ENCODE assay signal across 1 cellular context in the genomic region with DNA sequence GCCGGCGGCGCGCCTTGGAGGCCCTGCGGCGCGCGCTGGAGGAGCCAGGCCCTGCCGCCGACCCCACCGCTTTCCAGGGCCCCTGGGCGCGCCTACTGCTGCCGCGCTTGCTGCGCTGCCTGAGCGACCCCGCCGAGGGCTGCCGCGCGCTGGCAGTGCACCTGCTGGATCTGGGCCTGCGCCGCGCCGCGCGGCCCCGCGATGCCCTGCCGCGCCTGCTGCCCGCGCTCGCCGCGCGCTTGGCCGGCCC.
TF ChIP-seq lines count a peak whose summit lies in the region.

No MANE protein-coding gene starts in this region.

TF ChIP-seq in K562, 482 proteins besides CTCF, POLR2A, EP300 and RAD21:
- TF ChIP-seq, protein P1, sequence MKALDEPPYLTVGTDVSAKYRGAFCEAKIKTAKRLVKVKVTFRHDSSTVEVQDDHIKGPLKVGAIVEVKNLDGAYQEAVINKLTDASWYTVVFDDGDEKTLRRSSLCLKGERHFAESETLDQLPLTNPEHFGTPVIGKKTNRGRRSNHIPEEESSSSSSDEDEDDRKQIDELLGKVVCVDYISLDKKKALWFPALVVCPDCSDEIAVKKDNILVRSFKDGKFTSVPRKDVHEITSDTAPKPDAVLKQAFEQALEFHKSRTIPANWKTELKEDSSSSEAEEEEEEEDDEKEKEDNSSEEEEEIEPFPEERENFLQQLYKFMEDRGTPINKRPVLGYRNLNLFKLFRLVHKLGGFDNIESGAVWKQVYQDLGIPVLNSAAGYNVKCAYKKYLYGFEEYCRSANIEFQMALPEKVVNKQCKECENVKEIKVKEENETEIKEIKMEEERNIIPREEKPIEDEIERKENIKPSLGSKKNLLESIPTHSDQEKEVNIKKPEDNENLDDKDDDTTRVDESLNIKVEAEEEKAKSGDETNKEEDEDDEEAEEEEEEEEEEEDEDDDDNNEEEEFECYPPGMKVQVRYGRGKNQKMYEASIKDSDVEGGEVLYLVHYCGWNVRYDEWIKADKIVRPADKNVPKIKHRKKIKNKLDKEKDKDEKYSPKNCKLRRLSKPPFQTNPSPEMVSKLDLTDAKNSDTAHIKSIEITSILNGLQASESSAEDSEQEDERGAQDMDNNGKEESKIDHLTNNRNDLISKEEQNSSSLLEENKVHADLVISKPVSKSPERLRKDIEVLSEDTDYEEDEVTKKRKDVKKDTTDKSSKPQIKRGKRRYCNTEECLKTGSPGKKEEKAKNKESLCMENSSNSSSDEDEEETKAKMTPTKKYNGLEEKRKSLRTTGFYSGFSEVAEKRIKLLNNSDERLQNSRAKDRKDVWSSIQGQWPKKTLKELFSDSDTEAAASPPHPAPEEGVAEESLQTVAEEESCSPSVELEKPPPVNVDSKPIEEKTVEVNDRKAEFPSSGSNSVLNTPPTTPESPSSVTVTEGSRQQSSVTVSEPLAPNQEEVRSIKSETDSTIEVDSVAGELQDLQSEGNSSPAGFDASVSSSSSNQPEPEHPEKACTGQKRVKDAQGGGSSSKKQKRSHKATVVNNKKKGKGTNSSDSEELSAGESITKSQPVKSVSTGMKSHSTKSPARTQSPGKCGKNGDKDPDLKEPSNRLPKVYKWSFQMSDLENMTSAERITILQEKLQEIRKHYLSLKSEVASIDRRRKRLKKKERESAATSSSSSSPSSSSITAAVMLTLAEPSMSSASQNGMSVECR (CRISPR knock-in tag; IDR thresholded peaks at IDR 0.05) = 0 out of 2 replicates have a peak, but pooled peaks have one; percentile 3
- TF ChIP-seq, protein P2, sequence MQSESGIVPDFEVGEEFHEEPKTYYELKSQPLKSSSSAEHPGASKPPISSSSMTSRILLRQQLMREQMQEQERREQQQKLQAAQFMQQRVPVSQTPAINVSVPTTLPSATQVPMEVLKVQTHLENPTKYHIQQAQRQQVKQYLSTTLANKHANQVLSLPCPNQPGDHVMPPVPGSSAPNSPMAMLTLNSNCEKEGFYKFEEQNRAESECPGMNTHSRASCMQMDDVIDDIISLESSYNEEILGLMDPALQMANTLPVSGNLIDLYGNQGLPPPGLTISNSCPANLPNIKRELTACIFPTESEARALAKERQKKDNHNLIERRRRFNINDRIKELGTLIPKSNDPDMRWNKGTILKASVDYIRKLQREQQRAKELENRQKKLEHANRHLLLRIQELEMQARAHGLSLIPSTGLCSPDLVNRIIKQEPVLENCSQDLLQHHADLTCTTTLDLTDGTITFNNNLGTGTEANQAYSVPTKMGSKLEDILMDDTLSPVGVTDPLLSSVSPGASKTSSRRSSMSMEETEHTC (IDR thresholded peaks at IDR 0.05) = no peak
- TF ChIP-seq CHD2 (IDR thresholded peaks at IDR 0.05; ENCODE audit: low read depth, low read length) (no peak), JUND (IDR thresholded peaks at IDR 0.05; ENCODE audit: borderline replicate concordance, low read depth, low read length) (no peak), JUND (tag; IDR thresholded peaks at IDR 0.05; ENCODE audit: borderline replicate concordance, low read depth, low read length) (no peak), RBBP5 (IDR thresholded peaks at IDR 0.05; ENCODE audit: borderline replicate concordance, insufficient read depth, low read length, poor library complexity, severe bottlenecking) (peak; percentile 89), CHD1 (IDR thresholded peaks at IDR 0.05; ENCODE audit: low read length) (peak; percentile 30), PHF8 (IDR thresholded peaks at IDR 0.05; ENCODE audit: borderline replicate concordance, low read length) (peak; percentile 23; the same call in 1 of the 2 replicates), SIN3B (IDR thresholded peaks at IDR 0.05; ENCODE audit: low read depth) (0 out of 2 replicates have a peak, but pooled peaks have one; percentile 1), NR2C2 (CRISPR knock-in tag; IDR thresholded peaks at IDR 0.05) (no peak), NR2C2 (tag; IDR thresholded peaks at IDR 0.05) (peak; percentile 53), SIN3A (IDR thresholded peaks at IDR 0.05; ENCODE audit: borderline replicate concordance in 2 of 2, control insufficient read depth in 1 of 2, low read depth in 2 of 2, low read length in 2 of 2) (peak in 1 of 2 experiments; percentile 47; a peak in 1 of 4 replicates), ETV6 (IDR thresholded peaks at IDR 0.05; ENCODE audit: borderline replicate concordance in 1 of 2, low read depth in 2 of 2, low read length in 1 of 2) (no peak), ETV6 (CRISPR knock-in tag; IDR thresholded peaks at IDR 0.05; ENCODE audit: borderline replicate concordance) (no peak)
